ENCODE assay signal across 1 cellular context in the genomic region with DNA sequence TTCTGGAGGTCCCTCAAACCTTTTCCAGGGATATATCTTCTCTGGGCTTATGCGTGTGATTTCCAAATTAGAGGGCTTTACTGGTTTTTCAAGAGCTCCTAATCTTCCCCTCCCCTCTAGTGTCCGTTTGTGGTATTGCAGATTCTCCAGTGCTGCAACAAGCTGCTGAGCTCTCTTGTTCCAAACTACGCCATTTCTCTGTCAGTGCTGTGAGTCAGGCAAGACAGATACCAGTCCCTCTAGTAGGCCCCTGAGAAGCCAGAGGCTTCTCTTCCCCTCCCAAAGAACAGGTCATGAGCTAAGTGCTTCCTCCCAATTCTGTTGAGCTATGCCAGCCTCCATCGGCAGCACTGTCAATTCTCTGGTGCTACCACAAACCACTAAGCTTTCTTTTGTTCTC.
A peak's percentile ranks its signal among the peaks of the same experiment; 100 is the strongest.
TF ChIP-seq lines count a peak whose summit lies in the region.

No MANE protein-coding gene starts in this region.

TF ChIP-seq in HEK293, 187 proteins besides CTCF, POLR2A, EP300 and RAD21 (continued from another document):
- TF ChIP-seq, protein P1, sequence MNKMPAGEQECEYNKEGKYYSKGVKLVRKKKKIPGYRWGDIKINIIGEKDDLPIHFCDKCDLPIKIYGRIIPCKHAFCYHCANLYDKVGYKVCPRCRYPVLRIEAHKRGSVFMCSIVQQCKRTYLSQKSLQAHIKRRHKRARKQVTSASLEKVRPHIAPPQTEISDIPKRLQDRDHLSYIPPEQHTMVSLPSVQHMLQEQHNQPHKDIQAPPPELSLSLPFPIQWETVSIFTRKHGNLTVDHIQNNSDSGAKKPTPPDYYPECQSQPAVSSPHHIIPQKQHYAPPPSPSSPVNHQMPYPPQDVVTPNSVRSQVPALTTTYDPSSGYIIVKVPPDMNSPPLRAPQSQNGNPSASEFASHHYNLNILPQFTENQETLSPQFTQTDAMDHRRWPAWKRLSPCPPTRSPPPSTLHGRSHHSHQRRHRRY (tag by site-specific recombination; IDR thresholded peaks at IDR 0.05), result no peak
- TF ChIP-seq ZNF174 (tag by site-specific recombination; IDR thresholded peaks at IDR 0.05), result no peak
- TF ChIP-seq SCRT2 (tag by site-specific recombination; IDR thresholded peaks at IDR 0.05), result 0 out of 2 replicates have a peak, but pooled peaks have one; percentile 15
- no peak for TF ChIP-seq ZNF391 (tag by site-specific recombination; IDR thresholded peaks at IDR 0.05; ENCODE audit: borderline replicate concordance, low read depth)
- no peak for TF ChIP-seq ZNF629 (tag by site-specific recombination; IDR thresholded peaks at IDR 0.05)
- TF ChIP-seq ZNF121 (tag by site-specific recombination; IDR thresholded peaks at IDR 0.05), result no peak
- TF ChIP-seq ZNF677 (tag by site-specific recombination; IDR thresholded peaks at IDR 0.05), result no peak
- no peak for TF ChIP-seq IKZF3 (tag by site-specific recombination; IDR thresholded peaks at IDR 0.05)
- TF ChIP-seq, protein P2, sequence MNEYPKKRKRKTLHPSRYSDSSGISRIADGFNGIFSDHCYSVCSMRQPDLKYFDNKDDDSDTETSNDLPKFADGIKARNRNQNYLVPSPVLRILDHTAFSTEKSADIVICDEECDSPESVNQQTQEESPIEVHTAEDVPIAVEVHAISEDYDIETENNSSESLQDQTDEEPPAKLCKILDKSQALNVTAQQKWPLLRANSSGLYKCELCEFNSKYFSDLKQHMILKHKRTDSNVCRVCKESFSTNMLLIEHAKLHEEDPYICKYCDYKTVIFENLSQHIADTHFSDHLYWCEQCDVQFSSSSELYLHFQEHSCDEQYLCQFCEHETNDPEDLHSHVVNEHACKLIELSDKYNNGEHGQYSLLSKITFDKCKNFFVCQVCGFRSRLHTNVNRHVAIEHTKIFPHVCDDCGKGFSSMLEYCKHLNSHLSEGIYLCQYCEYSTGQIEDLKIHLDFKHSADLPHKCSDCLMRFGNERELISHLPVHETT (tag by site-specific recombination; IDR thresholded peaks at IDR 0.05), result no peak
- TF ChIP-seq ZNF654 (tag by site-specific recombination; IDR thresholded peaks at IDR 0.05; ENCODE audit: low read depth), result peak; percentile 62
- no peak for TF ChIP-seq PRDM1 (tag by site-specific recombination; IDR thresholded peaks at IDR 0.05)
- no peak for TF ChIP-seq ZNF585B (tag by site-specific recombination; IDR thresholded peaks at IDR 0.05)
